ENCODE assay signal across 12 cellular contexts in genomic region chr5:81164936-81165335, GRCh38.
DNase-seq lines count a peak whose midpoint lies in the region; ATAC-seq and TF ChIP-seq lines count a peak whose summit lies in the region.
"Had no signal": no experiment of that assay in that cellular context is flagged by ENCODE, and none has a peak within 500 bp of the region (broad histone marks: within the 10 kb centered on the region; RNA-seq: fewer than 3 reads in every experiment).

No MANE protein-coding gene starts in this region.

- no peak for TF ChIP-seq RAD21 in IMR-90 (IDR thresholded peaks at IDR 0.05; ENCODE audit: low read length)

- H3K18ac ChIP-seq in IMR-90 (ENCODE audit: low read depth, low read length) = no peak overlapping the region

- H3K9me1 ChIP-seq in IMR-90 (ENCODE audit: insufficient read depth, low read length) = peaks cover 9% of the 10 kb centered on the region

- no peaks in the 10 kb centered on the region for H3K9me3 ChIP-seq in IMR-90 (ENCODE audit: control insufficient read depth, insufficient read depth, low read length)
- H3K9me3 ChIP-seq: left lung, thoracic aorta had no signal

- no peaks in the 10 kb centered on the region for H3K36me3 Mint-ChIP-seq in WTC11
- peaks cover 3% of the 10 kb centered on the region for H3K36me3 Mint-ChIP-seq in stimulated activated effector memory CD8-positive, alpha-beta T cell treated with anti-CD3 and anti-CD28 coated beads, Interleukin-12 subunit alpha, Interleukin-12 subunit beta, amount 100 ng/mL, for 72 hours
- H3K36me3 Mint-ChIP-seq: activated naive CD8-positive, alpha-beta T cell treated with anti-CD3 and anti-CD28 coated beads, Interleukin-2, amount 10 ng/mL, durations not matched to agents 7 days and 5 days had no signal

- H3K4me1 ChIP-seq in IMR-90 (ENCODE audit: control insufficient read depth, insufficient read depth, low read length) = no peaks in the 10 kb centered on the region; the same call in 1 of the 2 replicates
- H3K4me1 ChIP-seq: left lung had no signal

- no peak overlapping the region for H3K9ac ChIP-seq in IMR-90 (ENCODE audit: low read depth, low read length)

- no peak overlapping the region for H3K4me3 Mint-ChIP-seq in WTC11
- no peak overlapping the region for H3K4me3 Mint-ChIP-seq in stimulated activated effector memory CD8-positive, alpha-beta T cell treated with anti-CD3 and anti-CD28 coated beads, Interleukin-12 subunit alpha, Interleukin-12 subunit beta, amount 100 ng/mL, for 72 hours
- H3K4me3 Mint-ChIP-seq: activated CD4-positive, alpha-beta memory T cell treated with anti-CD3 and anti-CD28 coated beads for 36 hours; activated naive CD8-positive, alpha-beta T cell treated with anti-CD3 and anti-CD28 coated beads, Interleukin-2, amount 10 ng/mL, durations not matched to agents 7 days and 5 days; activated T-cell treated with anti-CD3 and anti-CD28 coated beads, Interleukin-2, amount 50 U/mL, for 24 hours had no signal

- no peak for TF ChIP-seq POLR2A in IMR-90 (IDR thresholded peaks at IDR 0.05; ENCODE audit: low read depth, low read length)

- H3K56ac ChIP-seq in IMR-90 (ENCODE audit: extremely low read depth, insufficient read depth, low read length) = no peak overlapping the region

- H2BK120ac ChIP-seq in IMR-90 (ENCODE audit: low read depth, low read length) = peak overlapping the region; percentile 30; the same call in 1 of the 2 replicates

- H3K27ac Mint-ChIP-seq in WTC11 = peak overlapping the region; percentile 50; the same call in 1 of the 2 replicates
- peak overlapping the region; percentile 59 for H3K27ac Mint-ChIP-seq in stimulated activated effector memory CD8-positive, alpha-beta T cell treated with anti-CD3 and anti-CD28 coated beads, Interleukin-12 subunit alpha, Interleukin-12 subunit beta, amount 100 ng/mL, for 72 hours
- H3K27ac Mint-ChIP-seq: activated CD4-positive, alpha-beta memory T cell treated with anti-CD3 and anti-CD28 coated beads for 36 hours had no signal

- 0 out of 2 replicates have a peak overlapping the region, but pooled peaks have one; percentile 16 for H2BK20ac ChIP-seq in IMR-90 (ENCODE audit: low read depth, low read length)

- no peaks in the 10 kb centered on the region for H3K27me3 Mint-ChIP-seq in WTC11 (ENCODE audit: low read depth)
- H3K27me3 Mint-ChIP-seq: activated CD4-positive, alpha-beta memory T cell treated with anti-CD3 and anti-CD28 coated beads for 36 hours; activated naive CD8-positive, alpha-beta T cell treated with anti-CD3 and anti-CD28 coated beads, Interleukin-2, amount 10 ng/mL, durations not matched to agents 7 days and 5 days; activated T-cell treated with anti-CD3 and anti-CD28 coated beads, Interleukin-2, amount 50 U/mL, for 24 hours had no signal

- no peaks in the 10 kb centered on the region for H3K9me3 Mint-ChIP-seq in WTC11
- no peaks in the 10 kb centered on the region for H3K9me3 Mint-ChIP-seq in stimulated activated effector memory CD8-positive, alpha-beta T cell treated with anti-CD3 and anti-CD28 coated beads, Interleukin-12 subunit alpha, Interleukin-12 subunit beta, amount 100 ng/mL, for 72 hours
- H3K9me3 Mint-ChIP-seq: activated CD4-positive, alpha-beta memory T cell treated with anti-CD3 and anti-CD28 coated beads for 36 hours; activated naive CD8-positive, alpha-beta T cell treated with anti-CD3 and anti-CD28 coated beads, Interleukin-2, amount 10 ng/mL, durations not matched to agents 7 days and 5 days; activated T-cell treated with anti-CD3 and anti-CD28 coated beads, Interleukin-2, amount 50 U/mL, for 24 hours had no signal

- H4K20me1 ChIP-seq in IMR-90 (ENCODE audit: insufficient read depth, low read length) = peaks cover 3% of the 10 kb centered on the region; the same call in 1 of the 2 replicates

- no peak overlapping the region for H3K27ac ChIP-seq in IMR-90 (ENCODE audit: insufficient read depth, low read length)
- H3K27ac ChIP-seq: left lung, thoracic aorta had no signal

- H3K23ac ChIP-seq in IMR-90 (ENCODE audit: low read depth, low read length) = no peak overlapping the region

- WGBS in IMR-90 (ENCODE audit: extremely low coverage in 2 of 2, insufficient read length in 1 of 2), 2 experiments = 91% methylated on average over 5 of the region's 9 CpGs; no CpG with 5 or more reads in 1 of the 2 experiments

- H3K4me3 ChIP-seq in IMR-90 (ENCODE audit: insufficient read depth, low read depth, low read length) = no peak overlapping the region
- H3K4me3 ChIP-seq: left lung, thoracic aorta had no signal

- ATAC-seq in IMR-90 (ENCODE audit: low read depth) (peak; percentile 50), WTC11 (peak; percentile 9; the same call in 1 of the 2 replicates), HG02798 (IDR thresholded peaks at IDR 0.05; ENCODE audit: poor library complexity, unreplicated experiment) (no peak)
- ATAC-seq in stimulated activated effector memory CD8-positive, alpha-beta T cell treated with anti-CD3 and anti-CD28 coated beads, Interleukin-12 subunit alpha, Interleukin-12 subunit beta, amount 100 ng/mL, for 72 hours = no peak

- no peak overlapping the region for H3K14ac ChIP-seq in IMR-90 (replicated peaks; ENCODE audit: low read depth, low read length)

- no peak overlapping the region for H2AK9ac ChIP-seq in IMR-90 (replicated peaks; ENCODE audit: low read depth, low read length, poor library complexity)

- TF ChIP-seq CTCF in IMR-90 (conservative IDR thresholded peaks at IDR 0.05; ENCODE audit: low read depth, low read length) (no peak), WTC11 (IDR thresholded peaks at IDR 0.05) (no peak)

- in situ Hi-C loops in IMR-90 (cut with MboI; ENCODE audit: low sequenced_read_pairs) = no loop called here

- BruUV-seq in IMR-90 (replicated peaks; lab: Mats Ljungman, UMichigan) = no TSS peak

- POLR2A ChIA-PET in IMR-90 (lab: Charles Lee; ENCODE audit: unreplicated experiment) (no interaction called here), WTC11 (lab: Charles Lee) (no interaction called here)

- CTCF ChIA-PET in IMR-90 (lab: Yijun Ruan, JAX) (no interaction called here), WTC11 (lab: Charles Lee) (interaction anchor here (2.0 kb wide), 1 partner anchor 17 kb away, joined by 5 read pairs; no protein-coding TSS in a partner anchor)

- H3K4ac ChIP-seq in IMR-90 (ENCODE audit: low read depth, low read length) = 0 out of 2 replicates have a peak overlapping the region, but pooled peaks have one; percentile 43

- no peak overlapping the region for H2AFZ ChIP-seq in IMR-90 (replicated peaks; ENCODE audit: low read length, poor library complexity)

- H2BK5ac ChIP-seq in IMR-90 (ENCODE audit: low read depth, low read length, poor library complexity, severe bottlenecking) = no peak overlapping the region

- peaks cover 3% of the 10 kb centered on the region; the same call in 1 of the 2 replicates for H3K36me3 ChIP-seq in IMR-90 (ENCODE audit: control insufficient read depth, insufficient read depth, low read length)
- H3K36me3 ChIP-seq: left lung, thoracic aorta had no signal

- H2AK5ac ChIP-seq in IMR-90 (ENCODE audit: low read depth, low read length) = peak overlapping the region; percentile 49; the same call in 1 of the 2 replicates

- DNase-seq in IMR-90 = peak; percentile 35
- DNase-seq in WTC11 (ENCODE audit: low spot score) = no peak
- peak; percentile 87 for DNase-seq in glomerular visceral epithelial cell (ENCODE audit: extremely low spot score)
- DNase-seq in stimulated activated effector memory CD8-positive, alpha-beta T cell treated with anti-CD3 and anti-CD28 coated beads, Interleukin-12 subunit alpha, Interleukin-12 subunit beta, amount 100 ng/mL, for 72 hours (ENCODE audit: low spot score in 2 of 2) = no peak
- DNase-seq in NCI-H1092 treated with DMSO at 0.1 percent for 48 hours (lab: John Stamatoyannopoulos, UW) = no peak
- DNase-seq in NCI-H345 treated with DMSO at 0.1 percent for 48 hours (lab: John Stamatoyannopoulos, UW; ENCODE audit: unreplicated experiment) = no peak

- intact Hi-C loops in IMR-90 (cut with micrococcal nuclease) = loop anchor here (2.0 kb wide), 1 partner anchor 204 kb away; the partner anchor contains the start of gene RASGRF2

- H4K8ac ChIP-seq in IMR-90 (ENCODE audit: low read depth in 2 of 2, low read length in 2 of 2) = peak overlapping the region in 1 of 2 experiments; percentile 76; a peak in 1 of 4 replicates

- H3K4me2 ChIP-seq in IMR-90 (ENCODE audit: low read depth, low read length) = no peak overlapping the region

- no peaks in the 10 kb centered on the region for H3K27me3 ChIP-seq in IMR-90 (ENCODE audit: control insufficient read depth, insufficient read depth, low read length)
- H3K27me3 ChIP-seq: left lung had no signal

- H4K5ac ChIP-seq in IMR-90 (ENCODE audit: low read depth, low read length) = no peak overlapping the region

- no peak overlapping the region for H2BK15ac ChIP-seq in IMR-90 (ENCODE audit: low read depth, low read length)

- H3K4me1 Mint-ChIP-seq in WTC11 = peaks cover 5% of the 10 kb centered on the region
- peaks cover 33% of the 10 kb centered on the region for H3K4me1 Mint-ChIP-seq in stimulated activated effector memory CD8-positive, alpha-beta T cell treated with anti-CD3 and anti-CD28 coated beads, Interleukin-12 subunit alpha, Interleukin-12 subunit beta, amount 100 ng/mL, for 72 hours

- dilution Hi-C loops in IMR-90 (cut with HindIII; ENCODE audit: low sequenced_read_pairs, unreplicated experiment) = no loop called here

- H3K79me1 ChIP-seq in IMR-90 (ENCODE audit: low read depth in 1 of 2, low read length in 2 of 2) = peaks cover 0 to 15% of the 10 kb centered on the region in 2 experiments; a peak in 3 of 4 replicates

- no peak overlapping the region for H4K91ac ChIP-seq in IMR-90 (ENCODE audit: insufficient read depth, low read depth, low read length)

TF ChIP-seq in IMR-90, 13 proteins besides CTCF, POLR2A, EP300 and RAD21 (continues in another document):
- TF ChIP-seq USF2 (IDR thresholded peaks at IDR 0.05; ENCODE audit: low read depth, low read length) (no peak), BHLHE40 (IDR thresholded peaks at IDR 0.05; ENCODE audit: low read depth, low read length) (no peak)

TF ChIP-seq in WTC11, 78 proteins besides CTCF, POLR2A, EP300 and RAD21 (continues in another document):
- TF ChIP-seq ZNF219 (CRISPR knock-in tag; IDR thresholded peaks at IDR 0.05; ENCODE audit: borderline replicate concordance) = no peak
- TF ChIP-seq FOXJ3 (CRISPR knock-in tag; IDR thresholded peaks at IDR 0.05; ENCODE audit: borderline replicate concordance) = no peak
- no peak for TF ChIP-seq MXD4 (CRISPR knock-in tag; IDR thresholded peaks at IDR 0.05; ENCODE audit: borderline replicate concordance)
- no peak for TF ChIP-seq ZNF423 (CRISPR knock-in tag; IDR thresholded peaks at IDR 0.05)
- TF ChIP-seq ATF2 (CRISPR knock-in tag; IDR thresholded peaks at IDR 0.05; ENCODE audit: borderline replicate concordance, low read depth) = no peak

Comparison
In these comparisons a context has a peak if more than half of its experiments do, and no peak if none do; other contexts are left out.
1. ATAC-seq: peak in IMR-90 (single experiment) and WTC11 (single experiment); none in stimulated activated effector memory CD8-positive, alpha-beta T cell treated with anti-CD3 and anti-CD28 coated beads, Interleukin-12 subunit alpha, Interleukin-12 subunit beta, amount 100 ng/mL, for 72 hours (single experiment) and HG02798 (single experiment).
2. DNase-seq: peak in IMR-90 (single experiment) and glomerular visceral epithelial cell (single experiment); none in WTC11 (single experiment), stimulated activated effector memory CD8-positive, alpha-beta T cell treated with anti-CD3 and anti-CD28 coated beads, Interleukin-12 subunit alpha, Interleukin-12 subunit beta, amount 100 ng/mL, for 72 hours (0 of 2), NCI-H1092 treated with DMSO at 0.1 percent for 48 hours (single experiment) and NCI-H345 treated with DMSO at 0.1 percent for 48 hours (single experiment).